ENCODE assay signal across 33 cellular contexts in genomic region chr20:6579824-6580223, GRCh38.
"Had no signal": no experiment of that assay in that cellular context is flagged by ENCODE, and none has a peak within 500 bp of the region (broad histone marks: within the 10 kb centered on the region; RNA-seq: fewer than 3 reads in every experiment).

No MANE protein-coding gene starts in this region.

- H3K27ac ChIP-seq: KMS-11, Peyer's patch, SJCRH30, SK-N-MC, WERI-Rb-1 had no signal

- DNase-seq: activated CD4-positive, alpha-beta memory T cell treated with anti-CD3 and anti-CD28 coated beads, Interleukin-2, amount 10 ng/mL, durations not matched to agents 7 days and 5 days; activated CD4-positive, alpha-beta T cell treated with anti-CD3 and anti-CD28 coated beads for 1 hour; activated CD4-positive, alpha-beta T cell treated with anti-CD3 and anti-CD28 coated beads for 48 hours; activated CD4-positive, CD25-positive, alpha-beta regulatory T cell; activated CD8-positive, alpha-beta memory T cell treated with anti-CD3 and anti-CD28 coated beads for 24 hours; activated CD8-positive, alpha-beta memory T cell treated with anti-CD3 and anti-CD28 coated beads, Interleukin-2, amount 10 ng/mL, durations not matched to agents 7 days and 5 days; activated CD8-positive, alpha-beta memory T cell treated with anti-CD3 and anti-CD28 coated beads, Interleukin-2, amount 50 U/mL, for 48 hours; activated effector memory CD4-positive, alpha-beta T cell treated with Interleukin-2 at 50 U/mL for 16 hours; activated naive CD4-positive, alpha-beta T cell treated with anti-CD3 and anti-CD28 coated beads, Interleukin-2, amount 10 ng/mL, durations not matched to agents 7 days and 5 days; activated naive CD8-positive, alpha-beta T cell treated with anti-CD3 and anti-CD28 coated beads, Interleukin-2, amount 50 U/mL, for 24 hours; activated T-cell treated with anti-CD3 and anti-CD28 coated beads, Interleukin-2, amount 50 U/mL, for 48 hours; amniotic stem cell; aorta; MM.1S; MV-4-11; NCI-H1092; NCI-H146; NCI-H187; NCI-H2029 treated with DMSO at 0.1 percent for 48 hours; NCI-H2107; NCI-H2171; NCI-H510A; NCI-H526; NCI-H748 treated with DMSO at 0.1 percent for 48 hours; NK-92 treated with Interleukin-12 subunit alpha and Interleukin-12 subunit beta, amount 100 ng/mL, for 24 hours; PC-3; Peyer's patch; RPMI8226; SJCRH30; T1000; WERI-Rb-1 had no signal

- H3K4me2 ChIP-seq: KMS-11 had no signal

- ATAC-seq: activated CD8-positive, alpha-beta memory T cell treated with anti-CD3 and anti-CD28 coated beads, Interleukin-2, amount 10 ng/mL, durations not matched to agents 7 days and 5 days; activated naive CD8-positive, alpha-beta T cell treated with anti-CD3 and anti-CD28 coated beads, Interleukin-2, amount 50 U/mL, for 24 hours; PC-3 had no signal

- H3K4me3 ChIP-seq: Peyer's patch, SJCRH30, SK-N-MC had no signal

- H3K36me3 ChIP-seq: Peyer's patch, SJCRH30, WERI-Rb-1 had no signal

- H3K9me3 ChIP-seq: Peyer's patch, SJCRH30 had no signal

- H3K9ac ChIP-seq: KMS-11 had no signal

- H3K27me3 ChIP-seq: Peyer's patch, SJCRH30 had no signal

- H3K4me1 ChIP-seq: Peyer's patch, SJCRH30 had no signal
